8 cellular contexts compared by ENCODE assay signal in genomic region chr3:184261270-184262165, GRCh38. TPM values are rescaled to one million over a fixed set of nuclear protein-coding genes. Genes with fewer than 3 reads are reported as not detected.
A peak's percentile ranks its signal among the peaks of the same experiment; 100 is the strongest.
DNase-seq lines count a peak whose midpoint lies in the region; ATAC-seq and TF ChIP-seq lines count a peak whose summit lies in the region.

Gene CAMK2N2 (minus strand): TSS chr3:184261553. CDS start chr3:184261285, 268 bp downstream.

- no peaks in the 10 kb centered on the region for H3K36me3 ChIP-seq in ectodermal cell (ENCODE audit: control insufficient read depth, insufficient read depth, low read length)
- H3K36me3 ChIP-seq in right lobe of liver = no peaks in the 10 kb centered on the region

- H3K4me1 ChIP-seq in ectodermal cell (ENCODE audit: control insufficient read depth, insufficient read depth, low read length) (peaks cover 4% of the 10 kb centered on the region), right lobe of liver (peaks cover 0 to 19% (median 0%) of the 10 kb centered on the region in 4 donors)

- TF ChIP-seq CTCF in right lobe of liver (IDR thresholded peaks at IDR 0.05) = no peak

- WGBS in ectodermal cell, 2 experiments = 0 to 1% methylated on average over 91 of the region's 91 CpGs
- WGBS in right lobe of liver (ENCODE audit: insufficient coverage, low coverage, low lambda C conversion rate, missing lambda C conversion rate) = 0% methylated on average over 14 of the region's 91 CpGs

- H3K4me3 ChIP-seq in ectodermal cell (ENCODE audit: insufficient read depth, low read depth, low read length) (peak within 1 kb of the TSS; percentile 52), right lobe of liver (peak within 1 kb of the TSS; percentile 33 to 42 (median 41))

- intact Hi-C loops in right lobe of liver (cut with DNase I) = no loop called here

- H3K27ac ChIP-seq in ectodermal cell (ENCODE audit: insufficient read depth, low read depth, low read length, poor library complexity, severe bottlenecking) = no peak within 1 kb of the TSS
- H3K27ac ChIP-seq in right lobe of liver = no peak within 1 kb of the TSS

- TF ChIP-seq POLR2A in right lobe of liver (IDR thresholded peaks at IDR 0.05) = peak; percentile 19

- peak; percentile 92 for DNase-seq in DMS 273 treated with DMSO at 0.1 percent for 48 hours (lab: John Stamatoyannopoulos, UW)
- peak; percentile 88 for DNase-seq in NCI-H510A treated with DMSO at 0.1 percent for 48 hours (lab: John Stamatoyannopoulos, UW)
- peak; percentile 45 for DNase-seq in activated CD4-positive, alpha-beta T cell treated with anti-CD3 and anti-CD28 coated beads, Interleukin-2, amount 50 U/mL, for 1 hour
- DNase-seq in right lobe of liver = peak; percentile 75 to 90 (median 79)
- peak; percentile 30 for DNase-seq in stimulated activated CD8-positive, alpha-beta memory T cell treated with anti-CD3 and anti-CD28 coated beads, Interleukin-12 subunit alpha, Interleukin-12 subunit beta, amount 100 ng/mL, for 1 hour (ENCODE audit: low read depth)

- ATAC-seq in HG03432 (IDR thresholded peaks at IDR 0.05; ENCODE audit: unreplicated experiment) = peak; percentile 65
- ATAC-seq in right lobe of liver = peak; percentile 78 to 94 (median 90)
- ATAC-seq in GM18520 (IDR thresholded peaks at IDR 0.05; ENCODE audit: unreplicated experiment) = no peak

- H3K9me3 ChIP-seq in ectodermal cell (ENCODE audit: control insufficient read depth, low read length) = no peaks in the 10 kb centered on the region
- H3K9me3 ChIP-seq in right lobe of liver = no peaks in the 10 kb centered on the region

- H3K27me3 ChIP-seq in ectodermal cell (ENCODE audit: control insufficient read depth, insufficient read depth, low read length, poor library complexity, severe bottlenecking) (peaks cover 61% of the 10 kb centered on the region), right lobe of liver (no peaks in the 10 kb centered on the region)

RNA-seq across cellular contexts. Expression of gene CAMK2N2, which starts in this region (rescaled TPM):
- polyA plus RNA-seq in ectodermal cell (2013, experiment 1 of 4) = 6.7 TPM
- 7.4 TPM for polyA plus RNA-seq in ectodermal cell (2013, experiment 2 of 4)
- polyA plus RNA-seq in ectodermal cell (2013, experiment 3 of 4) = 5.2 TPM
- 5.3 TPM for polyA plus RNA-seq in ectodermal cell (2013, experiment 4 of 4)
- total RNA-seq in right lobe of liver = under 1 TPM in 3 of 6 experiments, not detected in 3; 0.21 to 0.42 (median 0.24) TPM

Comparison
In these comparisons a context has a peak if more than half of its experiments do, and no peak if none do; other contexts are left out.
1. Peak in DNase-seq, ATAC-seq and H3K4me3 ChIP-seq in right lobe of liver; RNA of the gene not detected or under 1 TPM.
2. DNase-seq: peak in every context shown above with its lines; median percentile 92 in DMS 273 treated with DMSO at 0.1 percent for 48 hours; 88 in NCI-H510A treated with DMSO at 0.1 percent for 48 hours; 79 in right lobe of liver; 45 in activated CD4-positive, alpha-beta T cell treated with anti-CD3 and anti-CD28 coated beads, Interleukin-2, amount 50 U/mL, for 1 hour; 30 in stimulated activated CD8-positive, alpha-beta memory T cell treated with anti-CD3 and anti-CD28 coated beads, Interleukin-12 subunit alpha, Interleukin-12 subunit beta, amount 100 ng/mL, for 1 hour.